Comparison of ENCODE assay signal across 18 cellular contexts in genomic region chr14:85252011-85252410, GRCh38.
DNase-seq lines count a peak whose midpoint lies in the region; ATAC-seq, FAIRE-seq and TF ChIP-seq lines count a peak whose summit lies in the region.
"Had no signal": no experiment of that assay in that cellular context is flagged by ENCODE, and none has a peak within 500 bp of the region (broad histone marks: within the 10 kb centered on the region; RNA-seq: fewer than 3 reads in every experiment).

No MANE protein-coding gene starts in this region.

- no peak overlapping the region for H3K27ac ChIP-seq in spleen

- no peak for TF ChIP-seq POLR2A in spleen (IDR thresholded peaks at IDR 0.05)
- no peak for TF ChIP-seq POLR2A in erythroblast (IDR thresholded peaks at IDR 0.05; ENCODE audit: low read length)

- intact Hi-C loops in spleen (cut with DNase I; ENCODE audit: low total_unique reads) (no loop called here), left ventricle myocardium superior (cut with micrococcal nuclease) (no loop called here)

- WGBS in spleen, 5 donors, result 65 to 93% (median 80%) methylated on average over 1 of the region's 1 CpG

- H3K4me3 ChIP-seq in astrocyte of the spinal cord (ENCODE audit: low read depth, low read length) (no peak overlapping the region), foreskin fibroblast (ENCODE audit: low read depth in 1 of 2, low read length in 2 of 2) (no peak overlapping the region), spleen (no peak overlapping the region)

- in situ Hi-C loops in astrocyte of the spinal cord (cut with HindIII; ENCODE audit: low sequenced_read_pairs), result no loop called here

- DNase-seq in AG08396 (ENCODE audit: low spot score) (peak; percentile 20), HTR-8/SVneo (ENCODE audit: insufficient read length, low spot score) (peak; percentile 25), astrocyte of the spinal cord (ENCODE audit: low read depth, low spot score) (peak; percentile 20), foreskin fibroblast (peak; percentile 62 to 89), spleen (no peak), GM19238 (ENCODE audit: insufficient read length, low spot score) (no peak), erythroblast (lab: John Stamatoyannopoulos, UW) (no peak), left ventricle myocardium superior (no peak)
- DNase-seq: ACHN; activated CD4-positive, CD25-positive, alpha-beta regulatory T cell treated with anti-CD3 and anti-CD28 coated beads, Interleukin-2, amount 50 U/mL, for 72 hours; activated naive CD4-positive, alpha-beta T cell treated with anti-CD3 and anti-CD28 coated beads, Interleukin-2, amount 10 ng/mL, durations not matched to agents 7 days and 5 days; GDM1; KBM-7; mesendoderm; NCI-H1436; NCI-H524 treated with DMSO at 0.1 percent for 48 hours; stimulated activated CD4-positive, alpha-beta T cell treated with anti-CD3 and anti-CD28 coated beads, Interleukin-4, amount 100 ng/mL, for 4 hours had no signal

- no peak for ATAC-seq in left ventricle myocardium superior

- H3K36me3 ChIP-seq in spleen, result no peaks in the 10 kb centered on the region

- no peaks in the 10 kb centered on the region for H3K27me3 ChIP-seq in spleen (replicated peaks in 1 of 7)

- FAIRE-seq in HTR-8/SVneo (lab: Jason Lieb, UNC), result no peak
- FAIRE-seq: GM18507 had no signal

- peaks cover 0 to 4% (median 0%) of the 10 kb centered on the region in 8 donors for H3K9me3 ChIP-seq in spleen

- TF ChIP-seq CTCF in astrocyte of the spinal cord (IDR thresholded peaks at IDR 0.05; ENCODE audit: low read depth, low read length) (no peak), foreskin fibroblast (IDR thresholded peaks at IDR 0.05; ENCODE audit: low read depth, low read length) (no peak), spleen (IDR thresholded peaks at IDR 0.05 in 8 of 11, conservative IDR thresholded peaks at IDR 0.05 in 3 of 11) (no peak)

- H3K4me1 ChIP-seq in spleen, result no peaks in the 10 kb centered on the region

Comparison
In these comparisons a context has a peak if more than half of its experiments do, and no peak if none do; other contexts are left out.
1. DNase-seq: peak in AG08396 (single experiment), HTR-8/SVneo (single experiment), astrocyte of the spinal cord (single experiment) and foreskin fibroblast (2 of 2); none in spleen (single experiment), GM19238 (single experiment), erythroblast (0 of 2) and left ventricle myocardium superior (single experiment).